Comparison of ENCODE assay signal across 20 cellular contexts in the genomic region with DNA sequence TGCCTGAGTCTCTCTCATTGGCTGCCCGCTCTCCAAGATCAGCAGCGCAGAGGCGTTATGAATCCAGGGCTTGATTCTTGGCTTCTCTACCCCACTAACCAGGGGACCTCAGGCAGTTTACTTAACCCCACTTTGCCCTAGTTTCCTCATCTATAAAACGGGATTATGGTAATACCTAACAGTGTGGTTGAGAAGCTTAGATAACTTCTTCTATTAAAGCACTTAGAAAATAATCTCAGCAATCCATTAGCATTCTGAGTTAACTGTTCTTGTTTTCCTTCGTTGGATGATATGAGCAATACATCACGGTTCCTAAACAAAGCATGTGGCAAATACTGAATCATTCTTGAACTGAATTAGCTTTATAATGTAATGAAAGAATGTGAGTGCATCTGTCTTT.
DNase-seq lines count a peak whose midpoint lies in the region; FAIRE-seq and TF ChIP-seq lines count a peak whose summit lies in the region.
"Had no signal": no experiment of that assay in that cellular context is flagged by ENCODE, and none has a peak within 500 bp of the region (broad histone marks: within the 10 kb centered on the region; RNA-seq: fewer than 3 reads in every experiment).

No MANE protein-coding gene starts in this region.

- TF ChIP-seq CTCF in PC-9 (conservative IDR thresholded peaks at IDR 0.05) (no peak), kidney (IDR thresholded peaks at IDR 0.05; ENCODE audit: borderline replicate concordance, extremely low read depth, insufficient read depth) (no peak)

- H4K20me1 ChIP-seq in PC-9 (ENCODE audit: insufficient read depth), result no peaks in the 10 kb centered on the region
- H4K20me1 ChIP-seq: BLaER1 had no signal

- H3K4me3 ChIP-seq in PC-9 (no peak overlapping the region), H7 (ENCODE audit: insufficient read depth, low read depth, low read length) (no peak overlapping the region), kidney (ENCODE audit: low read length in 2 of 2) (no peak overlapping the region)
- H3K4me3 ChIP-seq: BLaER1 had no signal

- H3K27ac ChIP-seq in PC-9, result no peak overlapping the region
- H3K27ac ChIP-seq in kidney (ENCODE audit: low read depth in 2 of 2, low read length in 2 of 2), result no peak overlapping the region
- H3K27ac ChIP-seq: 22Rv1, BLaER1, C4-2B had no signal

- peak; percentile 67 for DNase-seq in NCI-H82 (lab: John Stamatoyannopoulos, UW)
- DNase-seq in NCI-H82 treated with DMSO at 0.1 percent for 48 hours (lab: John Stamatoyannopoulos, UW; ENCODE audit: unreplicated experiment), result no peak
- no peak for DNase-seq in PC-9
- peak; percentile 6 for DNase-seq in renal cortical epithelial cell (ENCODE audit: low read depth)
- DNase-seq in H7, result no peak
- no peak for DNase-seq in kidney
- DNase-seq: Caco-2; CD4-positive, CD25-positive, alpha-beta regulatory T cell; CD8-positive, alpha-beta T cell; DMS53; DMS79 treated with DMSO at 0.1 percent for 48 hours; GF-D8; GOT3; HFFc6 had no signal

- H3F3A ChIP-seq in PC-9 (ENCODE audit: insufficient read depth, low read depth), result no peaks in the 10 kb centered on the region

- no peaks in the 10 kb centered on the region for H3K27me3 ChIP-seq in PC-9 (ENCODE audit: insufficient read depth, low read depth)
- no peaks in the 10 kb centered on the region for H3K27me3 ChIP-seq in H7 (ENCODE audit: control insufficient read depth, insufficient read depth, low read length)
- H3K27me3 ChIP-seq: BLaER1 had no signal

- no TSS peak for BruUV-seq in PC-9 (replicated peaks; lab: Mats Ljungman, UMichigan)

- H2AFZ ChIP-seq in PC-9, result 0 out of 2 replicates have a peak overlapping the region, but pooled peaks have one; percentile 33

- H3K36me3 ChIP-seq in PC-9 (ENCODE audit: low read depth), result no peaks in the 10 kb centered on the region
- H3K36me3 ChIP-seq in H7 (replicated peaks; ENCODE audit: control insufficient read depth, insufficient read depth, low read length), result no peaks in the 10 kb centered on the region
- H3K36me3 ChIP-seq in kidney (ENCODE audit: control insufficient read depth in 1 of 2, insufficient read depth in 2 of 2, low read length in 2 of 2), result no peaks in the 10 kb centered on the region
- H3K36me3 ChIP-seq: BLaER1 had no signal

- CTCF ChIA-PET in PC-9 (lab: Charles Lee), result no interaction called here

- intact Hi-C loops in PC-9 (cut with micrococcal nuclease; ENCODE audit: unreplicated experiment), result no loop called here
- intact Hi-C loops in kidney (cut with DNase I), result no loop called here

- no peaks in the 10 kb centered on the region for H3K9me2 ChIP-seq in PC-9 (ENCODE audit: insufficient read depth)

- no peak overlapping the region for H3K4me2 ChIP-seq in PC-9
- H3K4me2 ChIP-seq: BLaER1 had no signal

- no peak overlapping the region for H3K9ac ChIP-seq in kidney (ENCODE audit: low read length in 2 of 2)
- H3K9ac ChIP-seq: BLaER1 had no signal

- POLR2A ChIA-PET in PC-9 (lab: Charles Lee; ENCODE audit: unreplicated experiment), result no interaction called here

- no peaks in the 10 kb centered on the region for H3K79me2 ChIP-seq in PC-9 (ENCODE audit: low read depth)

- no peaks in the 10 kb centered on the region for H3K4me1 ChIP-seq in PC-9 (replicated peaks; ENCODE audit: insufficient read depth)
- no peaks in the 10 kb centered on the region for H3K4me1 ChIP-seq in kidney (ENCODE audit: control insufficient read depth in 1 of 2, insufficient read depth in 1 of 2, low read depth in 1 of 2, low read length in 2 of 2)
- H3K4me1 ChIP-seq: Caco-2 had no signal

- H3K9me3 ChIP-seq in PC-9 (ENCODE audit: insufficient read depth, low read depth) (no peaks in the 10 kb centered on the region), kidney (ENCODE audit: control insufficient read depth in 1 of 2, low read length in 2 of 2) (no peaks in the 10 kb centered on the region)
- H3K9me3 ChIP-seq: BLaER1, Caco-2 had no signal

- FAIRE-seq in kidney (lab: Jason Lieb, UNC), result no peak
- FAIRE-seq: GM12891, GM18507, H54 had no signal

Comparison
In these comparisons a context has a peak if more than half of its experiments do, and no peak if none do; other contexts are left out.
1. DNase-seq: peak in NCI-H82 (single experiment) and renal cortical epithelial cell (single experiment); none in NCI-H82 treated with DMSO at 0.1 percent for 48 hours (single experiment), PC-9 (0 of 2), H7 (single experiment) and kidney (single experiment).